ENCODE assay signal across 17 cellular contexts in the genomic region with DNA sequence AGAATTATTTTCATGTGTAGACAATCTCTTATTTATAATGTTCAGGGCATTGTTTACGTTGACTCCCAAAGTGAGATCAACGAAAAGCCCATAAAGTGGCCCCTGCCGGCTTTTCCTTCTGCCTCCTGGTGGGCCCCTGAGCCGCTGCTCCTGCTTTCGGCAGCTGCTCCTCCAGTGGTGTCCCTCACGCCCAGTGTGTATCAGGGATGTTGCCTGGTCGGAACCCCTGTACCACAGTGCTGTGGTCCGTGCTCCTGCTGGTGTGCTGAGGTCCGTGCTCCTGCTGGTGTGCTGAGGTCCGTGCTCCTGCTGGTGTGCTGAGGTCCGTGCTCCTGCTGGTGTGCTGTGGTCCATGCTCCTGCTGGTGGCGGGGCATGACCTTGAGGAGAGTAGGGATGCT.
DNase-seq lines count a peak whose midpoint lies in the region; ATAC-seq and TF ChIP-seq lines count a peak whose summit lies in the region.
"Had no signal": no experiment of that assay in that cellular context is flagged by ENCODE, and none has a peak within 500 bp of the region (broad histone marks: within the 10 kb centered on the region; RNA-seq: fewer than 3 reads in every experiment).

No MANE protein-coding gene starts in this region.

- peaks cover 7% of the 10 kb centered on the region; the same call in 2 of the 3 replicates for H3K4me1 Mint-ChIP-seq in GM23338
- H3K4me1 Mint-ChIP-seq in glutamatergic neuron (ENCODE audit: low read depth, unreplicated experiment): peaks cover 6% of the 10 kb centered on the region
- H3K4me1 Mint-ChIP-seq: CD14-positive monocyte had no signal

- H4K20me1 ChIP-seq in GM23338 (replicated peaks; ENCODE audit: insufficient read depth): no peaks in the 10 kb centered on the region; the same call in 1 of the 2 replicates
- H4K20me1 ChIP-seq: BLaER1 had no signal

- no peaks in the 10 kb centered on the region for H3K9me2 ChIP-seq in GM23338 (ENCODE audit: insufficient read depth)

- H2AFZ ChIP-seq in GM23338: no peak overlapping the region

- H3K27ac ChIP-seq in right cardiac atrium (ENCODE audit: low read length) (no peak overlapping the region), GM23338 (ENCODE audit: low read depth) (no peak overlapping the region)
- H3K27ac ChIP-seq: 22Rv1, BLaER1, HL-60 had no signal

- H3K4me3 Mint-ChIP-seq in GM23338: no peak overlapping the region
- H3K4me3 Mint-ChIP-seq in glutamatergic neuron (ENCODE audit: unreplicated experiment): no peak overlapping the region
- H3K4me3 Mint-ChIP-seq: CD14-positive monocyte; CD4-positive, alpha-beta memory T cell; H9 had no signal

- H3K4me1 ChIP-seq in right cardiac atrium (ENCODE audit: control insufficient read depth, insufficient read depth, low read length): no peaks in the 10 kb centered on the region
- H3K4me1 ChIP-seq in GM23338 (ENCODE audit: insufficient read depth): no peaks in the 10 kb centered on the region

- 89% methylated on average over 12 of the region's 12 CpGs for WGBS in right cardiac atrium

- H3K27me3 Mint-ChIP-seq in GM23338 (ENCODE audit: insufficient read depth, low read depth, poor library complexity): peaks cover 4% of the 10 kb centered on the region
- H3K27me3 Mint-ChIP-seq in glutamatergic neuron (ENCODE audit: unreplicated experiment): peaks cover 3% of the 10 kb centered on the region
- H3K27me3 Mint-ChIP-seq: CD4-positive, alpha-beta memory T cell had no signal

- H3K36me3 ChIP-seq in GM23338 (ENCODE audit: insufficient read depth): no peaks in the 10 kb centered on the region; the same call in 1 of the 2 replicates

- H3K4me2 ChIP-seq in GM23338: no peak overlapping the region
- H3K4me2 ChIP-seq: BLaER1 had no signal

- H3K4me3 ChIP-seq in right cardiac atrium (ENCODE audit: low read length) (no peak overlapping the region), GM23338 (no peak overlapping the region)
- H3K4me3 ChIP-seq: BLaER1 had no signal

- H3K27ac Mint-ChIP-seq in GM23338 (0 out of 2 replicates have a peak overlapping the region, but pooled peaks have one; percentile 65), glutamatergic neuron (ENCODE audit: unreplicated experiment) (no peak overlapping the region)
- H3K27ac Mint-ChIP-seq: CD4-positive, alpha-beta memory T cell had no signal

- peaks cover 7% of the 10 kb centered on the region for H3K79me2 ChIP-seq in GM23338 (replicated peaks; ENCODE audit: insufficient read depth)

- TF ChIP-seq CTCF in GM23338 (conservative IDR thresholded peaks at IDR 0.05; ENCODE audit: low read depth in 2 of 2) (no peak), glutamatergic neuron (IDR thresholded peaks at IDR 0.05; ENCODE audit: partially characterized antibody, unreplicated experiment) (no peak)

- intact Hi-C loops in cardiac septum (cut with DNase I) (no loop called here), right cardiac atrium (cut with DNase I) (no loop called here), posterior vena cava (cut with DNase I) (no loop called here)

- ATAC-seq in right cardiac atrium: no peak
- no peak for ATAC-seq in GM23338

- H3F3A ChIP-seq in GM23338 (replicated peaks; ENCODE audit: low read depth): no peaks in the 10 kb centered on the region

- H3K27me3 ChIP-seq in right cardiac atrium (ENCODE audit: control insufficient read depth, insufficient read depth) (no peaks in the 10 kb centered on the region), GM23338 (ENCODE audit: insufficient read depth) (no peaks in the 10 kb centered on the region)
- H3K27me3 ChIP-seq: BLaER1 had no signal

- no peaks in the 10 kb centered on the region for H3K9me3 ChIP-seq in right cardiac atrium (ENCODE audit: control insufficient read depth, low read length)
- H3K9me3 ChIP-seq: BLaER1 had no signal

- H3K36me3 Mint-ChIP-seq in GM23338 (ENCODE audit: low read depth) (peaks cover 6% of the 10 kb centered on the region; the same call in 1 of the 3 replicates), glutamatergic neuron (ENCODE audit: unreplicated experiment) (no peaks in the 10 kb centered on the region)

- H3K9me3 Mint-ChIP-seq in GM23338 (no peaks in the 10 kb centered on the region; the same call in 2 of the 3 replicates), glutamatergic neuron (ENCODE audit: unreplicated experiment) (no peaks in the 10 kb centered on the region)
- H3K9me3 Mint-ChIP-seq: CD14-positive monocyte, H9 had no signal

- peak; percentile 44 for DNase-seq in cardiac septum (ENCODE audit: low spot score)
- DNase-seq in right cardiac atrium: no peak
- no peak for DNase-seq in GM23338 (ENCODE audit: low spot score)
- peak; percentile 13 for DNase-seq in glutamatergic neuron
- peak; percentile 36 for DNase-seq in posterior vena cava (ENCODE audit: low spot score)
- DNase-seq in NCI-H146 treated with DMSO at 0.1 percent for 48 hours (lab: John Stamatoyannopoulos, UW; ENCODE audit: unreplicated experiment): no peak
- no peak for DNase-seq in stimulated activated naive CD4-positive, alpha-beta T cell (lab: John Stamatoyannopoulos, UW)
- DNase-seq: CD4-positive, alpha-beta memory T cell; DMS153; DMS79; GDM1; GOT3; H9 had no signal

TF ChIP-seq in GM23338, 12 proteins besides CTCF, POLR2A, EP300 and RAD21 (continues in another document):
- TF ChIP-seq EZH2 (IDR thresholded peaks at IDR 0.05; ENCODE audit: low read depth, unreplicated experiment) (no peak), ETS1 (IDR thresholded peaks at IDR 0.05) (no peak), POLR2AphosphoS5 (IDR thresholded peaks at IDR 0.05; ENCODE audit: low read depth) (no peak), ZNF114 (CRISPR knock-in tag; IDR thresholded peaks at IDR 0.05) (no peak), EZH2phosphoT487 (IDR thresholded peaks at IDR 0.05; ENCODE audit: unreplicated experiment) (no peak), NANOG (IDR thresholded peaks at IDR 0.05; ENCODE audit: borderline replicate concordance) (no peak)
- TF ChIP-seq, protein P1, sequence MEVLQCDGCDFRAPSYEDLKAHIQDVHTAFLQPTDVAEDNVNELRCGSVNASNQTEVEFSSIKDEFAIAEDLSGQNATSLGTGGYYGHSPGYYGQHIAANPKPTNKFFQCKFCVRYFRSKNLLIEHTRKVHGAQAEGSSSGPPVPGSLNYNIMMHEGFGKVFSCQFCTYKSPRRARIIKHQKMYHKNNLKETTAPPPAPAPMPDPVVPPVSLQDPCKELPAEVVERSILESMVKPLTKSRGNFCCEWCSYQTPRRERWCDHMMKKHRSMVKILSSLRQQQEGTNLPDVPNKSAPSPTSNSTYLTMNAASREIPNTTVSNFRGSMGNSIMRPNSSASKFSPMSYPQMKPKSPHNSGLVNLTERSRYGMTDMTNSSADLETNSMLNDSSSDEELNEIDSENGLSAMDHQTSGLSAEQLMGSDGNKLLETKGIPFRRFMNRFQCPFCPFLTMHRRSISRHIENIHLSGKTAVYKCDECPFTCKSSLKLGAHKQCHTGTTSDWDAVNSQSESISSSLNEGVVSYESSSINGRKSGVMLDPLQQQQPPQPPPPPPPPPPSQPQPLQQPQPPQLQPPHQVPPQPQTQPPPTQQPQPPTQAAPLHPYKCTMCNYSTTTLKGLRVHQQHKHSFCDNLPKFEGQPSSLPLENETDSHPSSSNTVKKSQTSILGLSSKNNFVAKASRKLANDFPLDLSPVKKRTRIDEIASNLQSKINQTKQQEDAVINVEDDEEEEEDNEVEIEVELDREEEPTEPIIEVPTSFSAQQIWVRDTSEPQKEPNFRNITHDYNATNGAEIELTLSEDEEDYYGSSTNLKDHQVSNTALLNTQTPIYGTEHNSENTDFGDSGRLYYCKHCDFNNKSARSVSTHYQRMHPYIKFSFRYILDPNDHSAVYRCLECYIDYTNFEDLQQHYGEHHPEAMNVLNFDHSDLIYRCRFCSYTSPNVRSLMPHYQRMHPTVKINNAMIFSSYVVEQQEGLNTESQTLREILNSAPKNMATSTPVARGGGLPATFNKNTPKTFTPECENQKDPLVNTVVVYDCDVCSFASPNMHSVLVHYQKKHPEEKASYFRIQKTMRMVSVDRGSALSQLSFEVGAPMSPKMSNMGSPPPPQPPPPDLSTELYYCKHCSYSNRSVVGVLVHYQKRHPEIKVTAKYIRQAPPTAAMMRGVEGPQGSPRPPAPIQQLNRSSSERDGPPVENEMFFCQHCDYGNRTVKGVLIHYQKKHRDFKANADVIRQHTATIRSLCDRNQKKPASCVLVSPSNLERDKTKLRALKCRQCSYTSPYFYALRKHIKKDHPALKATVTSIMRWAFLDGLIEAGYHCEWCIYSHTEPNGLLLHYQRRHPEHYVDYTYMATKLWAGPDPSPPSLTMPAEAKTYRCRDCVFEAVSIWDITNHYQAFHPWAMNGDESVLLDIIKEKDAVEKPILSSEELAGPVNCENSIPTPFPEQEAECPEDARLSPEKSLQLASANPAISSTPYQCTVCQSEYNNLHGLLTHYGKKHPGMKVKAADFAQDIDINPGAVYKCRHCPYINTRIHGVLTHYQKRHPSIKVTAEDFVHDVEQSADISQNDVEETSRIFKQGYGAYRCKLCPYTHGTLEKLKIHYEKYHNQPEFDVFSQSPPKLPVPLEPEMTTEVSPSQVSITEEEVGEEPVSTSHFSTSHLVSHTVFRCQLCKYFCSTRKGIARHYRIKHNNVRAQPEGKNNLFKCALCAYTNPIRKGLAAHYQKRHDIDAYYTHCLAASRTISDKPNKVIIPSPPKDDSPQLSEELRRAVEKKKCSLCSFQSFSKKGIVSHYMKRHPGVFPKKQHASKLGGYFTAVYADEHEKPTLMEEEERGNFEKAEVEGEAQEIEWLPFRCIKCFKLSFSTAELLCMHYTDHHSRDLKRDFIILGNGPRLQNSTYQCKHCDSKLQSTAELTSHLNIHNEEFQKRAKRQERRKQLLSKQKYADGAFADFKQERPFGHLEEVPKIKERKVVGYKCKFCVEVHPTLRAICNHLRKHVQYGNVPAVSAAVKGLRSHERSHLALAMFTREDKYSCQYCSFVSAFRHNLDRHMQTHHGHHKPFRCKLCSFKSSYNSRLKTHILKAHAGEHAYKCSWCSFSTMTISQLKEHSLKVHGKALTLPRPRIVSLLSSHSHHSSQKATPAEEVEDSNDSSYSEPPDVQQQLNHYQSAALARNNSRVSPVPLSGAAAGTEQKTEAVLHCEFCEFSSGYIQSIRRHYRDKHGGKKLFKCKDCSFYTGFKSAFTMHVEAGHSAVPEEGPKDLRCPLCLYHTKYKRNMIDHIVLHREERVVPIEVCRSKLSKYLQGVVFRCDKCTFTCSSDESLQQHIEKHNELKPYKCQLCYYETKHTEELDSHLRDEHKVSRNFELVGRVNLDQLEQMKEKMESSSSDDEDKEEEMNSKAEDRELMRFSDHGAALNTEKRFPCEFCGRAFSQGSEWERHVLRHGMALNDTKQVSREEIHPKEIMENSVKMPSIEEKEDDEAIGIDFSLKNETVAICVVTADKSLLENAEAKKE (CRISPR knock-in tag; IDR thresholded peaks at IDR 0.05): no peak

Comparison
In these comparisons a context has a peak if more than half of its experiments do, and no peak if none do; other contexts are left out.
1. DNase-seq: peak in cardiac septum (single experiment), glutamatergic neuron (single experiment) and posterior vena cava (single experiment); none in right cardiac atrium (0 of 3), GM23338 (single experiment), NCI-H146 treated with DMSO at 0.1 percent for 48 hours (single experiment) and stimulated activated naive CD4-positive, alpha-beta T cell (0 of 6).